Comparison of ENCODE assay signal across 19 cellular contexts in genomic region chr16:83602797-83603735, GRCh38.
DNase-seq lines count a peak whose midpoint lies in the region; ATAC-seq and TF ChIP-seq lines count a peak whose summit lies in the region.
"Had no signal": no experiment of that assay in that cellular context is flagged by ENCODE, and none has a peak within 500 bp of the region (broad histone marks: within the 10 kb centered on the region; RNA-seq: fewer than 3 reads in every experiment).

No MANE protein-coding gene starts in this region.

- no peak overlapping the region for H3K4me3 Mint-ChIP-seq in neural progenitor cell
- H3K4me3 Mint-ChIP-seq: CD8-positive, alpha-beta T cell had no signal

- H3K9ac ChIP-seq in NT2/D1 (ENCODE audit: insufficient read length, low read depth) (no peak overlapping the region), neural progenitor cell (no peak overlapping the region)
- H3K9ac ChIP-seq: BLaER1 had no signal

- 76% methylated on average over 4 of the region's 4 CpGs for WGBS in esophagus muscularis mucosa

- no peaks in the 10 kb centered on the region for H3K79me2 ChIP-seq in neural progenitor cell (ENCODE audit: low read depth)

- no peaks in the 10 kb centered on the region for H3F3A ChIP-seq in neural progenitor cell (ENCODE audit: low read depth)

- no peak for TF ChIP-seq POLR2A in esophagus muscularis mucosa (IDR thresholded peaks at IDR 0.05; ENCODE audit: low read depth)

- peak overlapping the region; percentile 95 for H3K27ac Mint-ChIP-seq in neural progenitor cell
- H3K27ac Mint-ChIP-seq: CD8-positive, alpha-beta T cell had no signal

- no peak overlapping the region for H3K4me2 ChIP-seq in neural progenitor cell
- H3K4me2 ChIP-seq: A549, BLaER1 had no signal

- no peaks in the 10 kb centered on the region for H3K9me3 ChIP-seq in NT2/D1 (ENCODE audit: insufficient read depth, low read length)
- no peaks in the 10 kb centered on the region for H3K9me3 ChIP-seq in esophagus muscularis mucosa
- H3K9me3 ChIP-seq in neural progenitor cell (ENCODE audit: low read depth) = no peaks in the 10 kb centered on the region
- H3K9me3 ChIP-seq: A549, BLaER1 had no signal

- DNase-seq in H7 = peak; percentile 18
- peak; percentile 51 for DNase-seq in NT2/D1 (ENCODE audit: low read depth, low spot score)
- DNase-seq in esophagus muscularis mucosa (ENCODE audit: extremely low spot score) = peak; percentile 79
- no peak for DNase-seq in neural progenitor cell (ENCODE audit: low spot score)
- DNase-seq in pons (ENCODE audit: low spot score) = no peak
- no peak for DNase-seq in activated naive CD4-positive, alpha-beta T cell treated with anti-CD3 and anti-CD28 coated beads, Interleukin-2, amount 50 U/mL, for 16 hours
- DNase-seq: Calu3; CD8-positive, alpha-beta T cell; GF-D8; NCI-H1105; NCI-H1694; NCI-H510A treated with DMSO at 0.1 percent for 48 hours; NCI-H774; PC-3; RPMI8226; SHP77 treated with DMSO at 0.1 percent for 48 hours had no signal

- H3K27ac ChIP-seq in esophagus muscularis mucosa (replicated peaks in 1 of 4) (no peak overlapping the region), neural progenitor cell (no peak overlapping the region)
- H3K27ac ChIP-seq: A549, BLaER1 had no signal

- no peaks in the 10 kb centered on the region for H4K20me1 ChIP-seq in neural progenitor cell (ENCODE audit: low read depth)
- H4K20me1 ChIP-seq: BLaER1 had no signal

- H3K36me3 ChIP-seq in H7 (replicated peaks; ENCODE audit: control insufficient read depth, insufficient read depth, low read length) (no peaks in the 10 kb centered on the region), NT2/D1 (ENCODE audit: insufficient read depth, insufficient read length, low read length) (no peaks in the 10 kb centered on the region), esophagus muscularis mucosa (peaks cover 0 to 19% (median 0%) of the 10 kb centered on the region in 4 donors), neural progenitor cell (no peaks in the 10 kb centered on the region)
- H3K36me3 ChIP-seq: BLaER1 had no signal

- H3K4me3 ChIP-seq in H7 (ENCODE audit: insufficient read depth, low read depth, low read length) (no peak overlapping the region), NT2/D1 (ENCODE audit: insufficient read length, low read depth) (no peak overlapping the region), esophagus muscularis mucosa (no peak overlapping the region), neural progenitor cell (no peak overlapping the region)
- H3K4me3 ChIP-seq: A549, BLaER1 had no signal

- no peak for TF ChIP-seq EP300 in esophagus muscularis mucosa (IDR thresholded peaks at IDR 0.05)

- H3K9me3 Mint-ChIP-seq in neural progenitor cell = no peaks in the 10 kb centered on the region
- H3K9me3 Mint-ChIP-seq: CD8-positive, alpha-beta T cell had no signal

- H2AFZ ChIP-seq in neural progenitor cell (replicated peaks) = no peak overlapping the region

- H3K4me1 Mint-ChIP-seq in neural progenitor cell = peaks cover 37% of the 10 kb centered on the region

- ATAC-seq in HG03378 (IDR thresholded peaks at IDR 0.05; ENCODE audit: unreplicated experiment) = no peak
- ATAC-seq: A549; CD8-positive, alpha-beta T cell; PC-3 had no signal

- TF ChIP-seq CTCF in esophagus muscularis mucosa (IDR thresholded peaks at IDR 0.05) = no peak
- no peak for TF ChIP-seq CTCF in neural progenitor cell (IDR thresholded peaks at IDR 0.05)

- H3K27me3 Mint-ChIP-seq in neural progenitor cell (ENCODE audit: insufficient read depth, low read depth) = peaks cover 28% of the 10 kb centered on the region

- H3K4me1 ChIP-seq in NT2/D1 (ENCODE audit: insufficient read depth, insufficient read length) (no peaks in the 10 kb centered on the region), esophagus muscularis mucosa (no peaks in the 10 kb centered on the region), neural progenitor cell (no peaks in the 10 kb centered on the region)
- H3K4me1 ChIP-seq: A549, BLaER1 had no signal

- intact Hi-C loops in esophagus muscularis mucosa (cut with DNase I) = no loop called here

- no peaks in the 10 kb centered on the region for H3K36me3 Mint-ChIP-seq in neural progenitor cell
- H3K36me3 Mint-ChIP-seq: CD8-positive, alpha-beta T cell had no signal

- H3K27me3 ChIP-seq in H7 (ENCODE audit: control insufficient read depth, insufficient read depth, low read length) (no peaks in the 10 kb centered on the region), NT2/D1 (ENCODE audit: insufficient read depth, insufficient read length) (no peaks in the 10 kb centered on the region), esophagus muscularis mucosa (no peaks in the 10 kb centered on the region), neural progenitor cell (no peaks in the 10 kb centered on the region)
- H3K27me3 ChIP-seq: BLaER1 had no signal

Comparison
In these comparisons a context has a peak if more than half of its experiments do, and no peak if none do; other contexts are left out.
1. DNase-seq: peak in H7 (single experiment), NT2/D1 (single experiment) and esophagus muscularis mucosa (single experiment); none in neural progenitor cell (single experiment), pons (single experiment) and activated naive CD4-positive, alpha-beta T cell treated with anti-CD3 and anti-CD28 coated beads, Interleukin-2, amount 50 U/mL, for 16 hours (single experiment).